ENCODE assay signal across 26 cellular contexts in genomic region chr9:136596630-136597031, GRCh38. TPM values are rescaled to one million over a fixed set of nuclear protein-coding genes. Genes with fewer than 3 reads are reported as not detected.
DNase-seq lines count a peak whose midpoint lies in the region; ATAC-seq and TF ChIP-seq lines count a peak whose summit lies in the region.
"Had no signal": no experiment of that assay in that cellular context is flagged by ENCODE, and none has a peak within 500 bp of the region (broad histone marks: within the 10 kb centered on the region; RNA-seq: fewer than 3 reads in every experiment).

No MANE protein-coding gene starts in this region.

- peak overlapping the region in 28 of 59 donors; percentile 10 to 58 (median 28) for H3K4me3 ChIP-seq in dorsolateral prefrontal cortex
- H3K4me3 ChIP-seq: esophagus muscularis mucosa, heart left ventricle, upper lobe of left lung had no signal

- ATAC-seq in HG02623 (IDR thresholded peaks at IDR 0.05; ENCODE audit: unreplicated experiment), result no peak
- ATAC-seq: heart left ventricle; stimulated activated effector memory CD8-positive, alpha-beta T cell treated with anti-CD3 and anti-CD28 coated beads, Interleukin-12 subunit alpha, Interleukin-12 subunit beta, amount 100 ng/mL, for 72 hours; T-helper 17 cell had no signal

- peak; percentile 28 for DNase-seq in NCI-H748 (lab: John Stamatoyannopoulos, UW; ENCODE audit: unreplicated experiment)
- DNase-seq in NCI-H748 treated with DMSO at 0.1 percent for 48 hours (lab: John Stamatoyannopoulos, UW), result no peak
- peak in 7 of 10 donors; percentile 51 to 75 (median 70) for DNase-seq in dorsolateral prefrontal cortex
- peak; percentile 79 for DNase-seq in midbrain (lab: John Stamatoyannopoulos, UW)
- DNase-seq in superior temporal gyrus (ENCODE audit: extremely low spot score), result peak; percentile 80
- DNase-seq in COR-L47 (lab: John Stamatoyannopoulos, UW), result no peak
- DNase-seq in NCI-H524 (lab: John Stamatoyannopoulos, UW), result no peak
- DNase-seq: activated CD4-positive, alpha-beta T cell treated with anti-CD3 and anti-CD28 coated beads, Interleukin-2, amount 50 U/mL, for 48 hours; activated naive CD4-positive, alpha-beta T cell treated with anti-CD3 and anti-CD28 coated beads, Interleukin-2, amount 50 U/mL, for 16 hours; activated T-cell treated with anti-CD3 and anti-CD28 coated beads, Interleukin-2, amount 50 U/mL, for 24 hours; CD4-positive, CD25-positive, alpha-beta regulatory T cell; DMS79 treated with DMSO at 0.1 percent for 48 hours; HCEC 1CT; kidney glomerular epithelial cell; NCI-H1436; SHP77; stimulated activated CD4-positive, alpha-beta T cell treated with anti-CD3 and anti-CD28 coated beads, Interleukin-12 subunit alpha, Interleukin-12 subunit beta, amount 100 ng/mL, for 4 hours; T-helper 17 cell; WERI-Rb-1 had no signal

- peak in 7 of 56 donors; percentile 5 to 40 (median 20) for TF ChIP-seq CTCF in dorsolateral prefrontal cortex (IDR thresholded peaks at IDR 0.05 in 54 of 56, conservative IDR thresholded peaks at IDR 0.05 in 2 of 56; ENCODE audit: low read depth in 1 of 56, partially characterized antibody in 56 of 56)

- intact Hi-C loops in dorsolateral prefrontal cortex (cut with DNase I), result loop anchor here in 1 of 2 donors (5.0 kb wide), 1 partner anchor 49 kb away; the partner anchor contains the start of gene NOTCH1

- peak overlapping the region in 58 of 59 donors; percentile 41 to 95 (median 86) for H3K27ac ChIP-seq in dorsolateral prefrontal cortex
- H3K27ac ChIP-seq: 22Rv1, esophagus muscularis mucosa, heart left ventricle, parathyroid adenoma, upper lobe of left lung had no signal

- H3K27me3 ChIP-seq in dorsolateral prefrontal cortex, result no peaks in the 10 kb centered on the region
- H3K27me3 ChIP-seq: heart left ventricle, upper lobe of left lung had no signal

RNA-seq across cellular contexts. Expression of gene NOTCH1, which starts 50.8 kb away (rescaled TPM):
- total RNA-seq in dorsolateral prefrontal cortex, result 10 to 100 TPM; 24.0 to 92.1 (median 38.8) TPM

Comparison
In these comparisons a context has a peak if more than half of its experiments do, and no peak if none do; other contexts are left out.
1. DNase-seq: peak in NCI-H748 (single experiment), dorsolateral prefrontal cortex (7 of 10), midbrain (single experiment) and superior temporal gyrus (single experiment); none in NCI-H748 treated with DMSO at 0.1 percent for 48 hours (single experiment), COR-L47 (single experiment) and NCI-H524 (0 of 2).